ENCODE assay signal across 11 cellular contexts in the genomic region with DNA sequence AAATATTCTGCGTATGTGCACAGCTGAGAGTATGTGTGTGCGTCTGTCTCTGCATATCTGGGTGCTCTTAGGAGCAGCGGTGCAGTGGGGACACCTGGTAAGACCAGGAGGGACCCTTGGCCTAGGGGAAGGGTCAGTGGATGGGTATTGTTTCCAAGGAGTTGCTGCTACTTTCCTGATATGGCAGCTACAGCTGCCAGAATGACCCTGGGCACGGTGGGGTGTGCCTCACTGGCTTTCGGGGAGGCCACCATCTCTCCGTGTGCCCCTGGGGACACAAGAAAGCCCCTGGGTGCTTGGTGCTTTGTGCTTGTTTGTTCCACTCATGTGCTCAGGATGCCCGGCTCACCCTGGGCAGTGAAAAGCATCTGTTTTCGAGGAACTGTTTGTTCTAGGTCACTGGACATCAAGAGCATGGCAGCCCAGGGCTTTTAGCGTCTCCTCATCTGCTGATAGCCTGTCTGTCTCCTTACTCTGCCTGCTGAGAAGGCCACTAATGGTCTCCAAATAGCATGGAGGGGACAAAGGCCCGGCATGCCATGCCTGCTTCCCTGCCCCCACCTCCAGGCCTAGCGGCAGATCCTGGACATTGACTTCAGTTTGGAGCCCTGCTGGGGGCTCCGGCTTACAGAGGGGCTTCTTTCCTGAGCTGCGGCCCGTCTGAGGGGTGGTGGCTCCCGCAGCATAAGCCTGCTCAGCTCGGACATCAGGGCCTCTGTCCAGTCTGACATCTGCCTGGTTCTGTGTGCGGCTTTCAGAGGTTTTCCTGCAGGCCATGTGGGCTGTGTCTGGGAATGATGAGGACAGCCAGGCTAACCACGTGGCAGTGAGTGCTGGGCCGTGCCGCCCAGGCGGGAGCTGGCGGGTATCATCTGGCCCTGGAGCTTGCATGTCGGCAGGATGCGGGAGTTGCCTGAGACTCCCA. TPM values are rescaled to one million over a fixed set of nuclear protein-coding genes. Genes with fewer than 3 reads are reported as not detected.
DNase-seq lines count a peak whose midpoint lies in the region; ATAC-seq and TF ChIP-seq lines count a peak whose summit lies in the region.
"Had no signal": no experiment of that assay in that cellular context is flagged by ENCODE, and none has a peak within 500 bp of the region (broad histone marks: within the 10 kb centered on the region; RNA-seq: fewer than 3 reads in every experiment).

No MANE protein-coding gene starts in this region.

- peaks cover 30% of the 10 kb centered on the region for H4K20me1 ChIP-seq in hepatocyte (ENCODE audit: insufficient read depth, poor library complexity, severe bottlenecking)

- no peak for TF ChIP-seq CTCF in Caco-2 (IDR thresholded peaks at IDR 0.05; ENCODE audit: insufficient read depth in 1 of 2, low read depth in 1 of 2, low read length in 1 of 2, severe bottlenecking in 1 of 2, unreplicated experiment in 1 of 2)
- no peak for TF ChIP-seq CTCF in body of pancreas (IDR thresholded peaks at IDR 0.05)
- TF ChIP-seq CTCF in hepatocyte (IDR thresholded peaks at IDR 0.05; ENCODE audit: poor library complexity), result no peak

- H3K4me3 Mint-ChIP-seq in Caco-2 (ENCODE audit: unreplicated experiment), result no peak overlapping the region
- H3K4me3 Mint-ChIP-seq: activated B cell treated with CpG ODN at 0.5 μM for 24 hours; central memory CD8-positive, alpha-beta T cell had no signal

- H3K79me2 ChIP-seq in hepatocyte, result peaks cover 53% of the 10 kb centered on the region

- H3K27ac ChIP-seq in body of pancreas (no peak overlapping the region), hepatocyte (peak overlapping the region; percentile 31)

- ATAC-seq in body of pancreas (peak; percentile 18), HG03469 (IDR thresholded peaks at IDR 0.05; ENCODE audit: unreplicated experiment) (no peak), GM18517 (IDR thresholded peaks at IDR 0.05; ENCODE audit: unreplicated experiment) (no peak)

- no peak overlapping the region for H2AFZ ChIP-seq in hepatocyte

- POLR2A ChIA-PET in Caco-2 (lab: Charles Lee), result no interaction called here

- DNase-seq in Caco-2 (no peak), body of pancreas (peak in 1 of 4 donors; percentile 39), hepatocyte (ENCODE audit: low spot score) (peak; percentile 49), putamen (ENCODE audit: low spot score) (peak; percentile 84), NAMALWA (ENCODE audit: low spot score) (no peak), NCI-H774 (lab: John Stamatoyannopoulos, UW) (no peak)
- DNase-seq: activated B cell treated with CpG ODN at 0.5 μM for 24 hours, DMS79 treated with DMSO at 0.1 percent for 48 hours had no signal

- H3K4me2 ChIP-seq in hepatocyte, result peak overlapping the region; percentile 57

- no peaks in the 10 kb centered on the region for H3K27me3 Mint-ChIP-seq in Caco-2 (ENCODE audit: insufficient read depth, unreplicated experiment)
- H3K27me3 Mint-ChIP-seq: activated B cell treated with CpG ODN at 0.5 μM for 24 hours; central memory CD8-positive, alpha-beta T cell had no signal

- H3K36me3 ChIP-seq in Caco-2 (ENCODE audit: control insufficient read depth, insufficient read depth, low read length), result peaks cover 7% of the 10 kb centered on the region
- peaks cover 0 to 20% of the 10 kb centered on the region in 2 donors for H3K36me3 ChIP-seq in body of pancreas (replicated peaks in 1 of 2; ENCODE audit: insufficient read depth in 1 of 2, low read depth in 2 of 2)
- no peaks in the 10 kb centered on the region for H3K36me3 ChIP-seq in hepatocyte (replicated peaks; ENCODE audit: insufficient read depth, low read depth)

- CTCF ChIA-PET in Caco-2 (lab: Charles Lee), result no interaction called here

- H3K4me3 ChIP-seq in Caco-2 (ENCODE audit: low read depth, low read length) (no peak overlapping the region), body of pancreas (no peak overlapping the region), hepatocyte (no peak overlapping the region)

- intact Hi-C loops in Caco-2 (cut with micrococcal nuclease; ENCODE audit: unreplicated experiment) (no loop called here), body of pancreas (cut with DNase I) (no loop called here)

- H3K9me3 Mint-ChIP-seq in Caco-2 (ENCODE audit: unreplicated experiment), result peaks cover 6% of the 10 kb centered on the region
- H3K9me3 Mint-ChIP-seq: activated B cell treated with CpG ODN at 0.5 μM for 24 hours; central memory CD8-positive, alpha-beta T cell had no signal

- no peaks in the 10 kb centered on the region for H3K9me2 ChIP-seq in hepatocyte (replicated peaks; ENCODE audit: insufficient read depth)

- H3K27me3 ChIP-seq in Caco-2 (replicated peaks; ENCODE audit: control insufficient read depth, insufficient read depth, low read length) (no peaks in the 10 kb centered on the region), body of pancreas (no peaks in the 10 kb centered on the region), hepatocyte (no peaks in the 10 kb centered on the region)

- no peaks in the 10 kb centered on the region for H3K9me3 ChIP-seq in Caco-2
- no peaks in the 10 kb centered on the region for H3K9me3 ChIP-seq in body of pancreas
- no peaks in the 10 kb centered on the region for H3K9me3 ChIP-seq in hepatocyte (ENCODE audit: low read depth)

- BruUV-seq in Caco-2 (replicated peaks; lab: Mats Ljungman, UMichigan), result no TSS peak

- H3K27ac Mint-ChIP-seq in Caco-2 (ENCODE audit: unreplicated experiment), result peak overlapping the region; percentile 19
- H3K27ac Mint-ChIP-seq: activated B cell treated with CpG ODN at 0.5 μM for 24 hours had no signal

- no peak for TF ChIP-seq POLR2A in body of pancreas (IDR thresholded peaks at IDR 0.05)

- H3K36me3 Mint-ChIP-seq in Caco-2 (ENCODE audit: insufficient read depth, unreplicated experiment), result peaks cover 23% of the 10 kb centered on the region

- H3K4me1 ChIP-seq in Caco-2 (no peaks in the 10 kb centered on the region), body of pancreas (peaks cover 5% of the 10 kb centered on the region), hepatocyte (ENCODE audit: insufficient read depth) (peaks cover 13% of the 10 kb centered on the region)

- H3K4me1 Mint-ChIP-seq in Caco-2 (ENCODE audit: low read depth, unreplicated experiment), result peaks cover 6% of the 10 kb centered on the region

- 92 to 93% methylated on average over 6 to 24 of the region's 24 CpGs for WGBS in body of pancreas, 2 donors
- 69% methylated on average over 24 of the region's 24 CpGs for WGBS in hepatocyte (ENCODE audit: low lambda C conversion rate, missing lambda C conversion rate)

RNA-seq across cellular contexts. Expression of a gene that starts 8.9 kb away (rescaled TPM):
- total RNA-seq in Caco-2 (2022) (33.0 and 35.4 TPM in 2 replicates), body of pancreas (100 to 1,000 TPM in 1 of 2 donors, 10 to 100 TPM in 1; 26.5 to 137 TPM), hepatocyte (15.4 and 21.6 TPM in 2 replicates)
- polyA plus RNA-seq in hepatocyte, result 26.2 and 35.2 TPM in 2 replicates

Comparison
In these comparisons a context has a peak if more than half of its experiments do, and no peak if none do; other contexts are left out.
1. DNase-seq: peak in hepatocyte (single experiment) and putamen (single experiment); none in Caco-2 (0 of 2), NAMALWA (single experiment) and NCI-H774 (single experiment).